24 cellular contexts compared by ENCODE assay signal in genomic region chr5:35338169-35338476, GRCh38.
"Had no signal": no experiment of that assay in that cellular context is flagged by ENCODE, and none has a peak within 500 bp of the region (broad histone marks: within the 10 kb centered on the region; RNA-seq: fewer than 3 reads in every experiment).

No MANE protein-coding gene starts in this region.

- H3K27ac Mint-ChIP-seq: activated naive CD4-positive, alpha-beta T cell treated with anti-CD3 and anti-CD28 coated beads, Interleukin-2, amount 50 U/mL, for 72 hours; activated T-helper 1 cell treated with anti-CD3 and anti-CD28 coated beads, Interleukin-12 subunit alpha, Interleukin-12 subunit beta, Interleukin-2, Interleukin-4 antibody, amounts not matched to agents 30 ng/mL and 10 ng/mL and 1 ng/mL, durations not matched to agents 14 hours and 24 hours and 36 hours; stimulated activated effector memory CD8-positive, alpha-beta T cell treated with anti-CD3 and anti-CD28 coated beads, Interleukin-12 subunit alpha, Interleukin-12 subunit beta, amount 100 ng/mL, for 72 hours had no signal

- DNase-seq: activated CD4-positive, alpha-beta T cell treated with anti-CD3 and anti-CD28 coated beads, Interleukin-2, amount 50 U/mL, for 48 hours; activated gamma-delta T cell treated with Interleukin-2 at 50 U/mL for 16 hours; activated T-cell treated with anti-CD3 and anti-CD28 coated beads for 4 hours; adrenal gland; cerebellar nuclear complex; cortex of kidney; effector CD4-positive, alpha-beta T cell; esophagus squamous epithelium; ovary; stimulated activated CD4-positive, alpha-beta T cell treated with anti-CD3 and anti-CD28 coated beads, Interleukin-4, amount 100 ng/mL, for 24 hours; stomach; SW 1271; T-helper 2 cell; upper lobe of right lung; WERI-Rb-1 had no signal

- FAIRE-seq: astrocyte, bronchial epithelial cell, endothelial cell of umbilical vein, keratinocyte had no signal

- H3K36me3 ChIP-seq: adrenal gland, esophagus squamous epithelium, ovary, stomach, upper lobe of right lung, WERI-Rb-1 had no signal

- H3K4me3 ChIP-seq: adrenal gland, esophagus squamous epithelium, ovary, stomach, upper lobe of right lung had no signal

- H3K4me3 Mint-ChIP-seq: activated T-helper 1 cell treated with anti-CD3 and anti-CD28 coated beads, Interleukin-12 subunit alpha, Interleukin-12 subunit beta, Interleukin-2, Interleukin-4 antibody, amounts not matched to agents 30 ng/mL and 10 ng/mL and 1 ng/mL, durations not matched to agents 14 hours and 24 hours and 36 hours; stimulated activated effector memory CD8-positive, alpha-beta T cell treated with anti-CD3 and anti-CD28 coated beads, Interleukin-12 subunit alpha, Interleukin-12 subunit beta, amount 100 ng/mL, for 72 hours had no signal

- H3K27me3 ChIP-seq: adrenal gland, esophagus squamous epithelium, ovary, stomach, upper lobe of right lung had no signal

- ATAC-seq: activated naive CD4-positive, alpha-beta T cell treated with anti-CD3 and anti-CD28 coated beads, Interleukin-2, amount 50 U/mL, for 72 hours; left lobe of liver; sciatic nerve; stimulated activated effector memory CD8-positive, alpha-beta T cell treated with anti-CD3 and anti-CD28 coated beads, Interleukin-12 subunit alpha, Interleukin-12 subunit beta, amount 100 ng/mL, for 72 hours; upper lobe of right lung had no signal

- H3K4me1 Mint-ChIP-seq: stimulated activated effector memory CD8-positive, alpha-beta T cell treated with anti-CD3 and anti-CD28 coated beads, Interleukin-12 subunit alpha, Interleukin-12 subunit beta, amount 100 ng/mL, for 72 hours had no signal

- H3K36me3 Mint-ChIP-seq: activated naive CD4-positive, alpha-beta T cell treated with anti-CD3 and anti-CD28 coated beads, Interleukin-2, amount 50 U/mL, for 72 hours; stimulated activated effector memory CD8-positive, alpha-beta T cell treated with anti-CD3 and anti-CD28 coated beads, Interleukin-12 subunit alpha, Interleukin-12 subunit beta, amount 100 ng/mL, for 72 hours had no signal

- H3K9me3 ChIP-seq: adrenal gland, esophagus squamous epithelium, ovary, upper lobe of right lung had no signal

- H3K27ac ChIP-seq: adrenal gland, esophagus squamous epithelium, ovary, stomach, upper lobe of right lung, WERI-Rb-1 had no signal

- H3K9me3 Mint-ChIP-seq: activated T-helper 1 cell treated with anti-CD3 and anti-CD28 coated beads, Interleukin-12 subunit alpha, Interleukin-12 subunit beta, Interleukin-2, Interleukin-4 antibody, amounts not matched to agents 30 ng/mL and 10 ng/mL and 1 ng/mL, durations not matched to agents 14 hours and 24 hours and 36 hours; stimulated activated effector memory CD8-positive, alpha-beta T cell treated with anti-CD3 and anti-CD28 coated beads, Interleukin-12 subunit alpha, Interleukin-12 subunit beta, amount 100 ng/mL, for 72 hours had no signal

- H3K4me1 ChIP-seq: adrenal gland, stomach, upper lobe of right lung had no signal
